1 cellular context compared by ENCODE assay signal in the genomic region with DNA sequence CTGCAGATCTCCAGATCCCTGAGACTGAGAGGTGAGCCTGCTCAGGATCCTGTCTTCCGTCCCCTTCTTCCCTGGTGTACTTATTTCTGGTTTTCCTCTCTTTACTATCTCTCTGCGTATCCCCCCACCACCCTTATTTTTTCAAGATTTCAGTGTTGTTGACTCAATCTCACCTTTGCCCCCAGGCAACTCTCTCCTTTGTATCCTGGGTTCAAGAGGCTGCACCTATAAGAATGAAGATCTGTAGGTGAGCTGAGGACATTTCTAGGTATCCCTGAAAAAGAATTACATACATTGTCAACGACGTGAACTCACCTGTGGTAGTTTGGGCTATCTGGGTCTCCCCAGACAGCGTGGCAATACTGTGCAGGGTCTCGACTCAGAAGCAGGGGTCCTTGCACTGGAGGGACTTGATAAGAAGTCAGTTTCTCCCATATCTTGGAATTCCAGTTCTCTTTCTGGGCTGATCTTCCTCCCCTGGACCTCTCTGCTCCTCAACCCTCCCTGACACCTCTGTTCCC.
TF ChIP-seq lines count a peak whose summit lies in the region.

No MANE protein-coding gene starts in this region.

TF ChIP-seq in H1, 55 proteins besides CTCF, POLR2A, EP300 and RAD21:
- no peak for TF ChIP-seq ZNF274 (IDR thresholded peaks at IDR 0.05; ENCODE audit: borderline replicate concordance, extremely low read depth, low read length)
- no peak for TF ChIP-seq SP1 (IDR thresholded peaks at IDR 0.05; ENCODE audit: low read depth, low read length)
- TF ChIP-seq SUZ12 (IDR thresholded peaks at IDR 0.05; ENCODE audit: low read length) = no peak
- TF ChIP-seq RNF2 (IDR thresholded peaks at IDR 0.05; ENCODE audit: borderline replicate concordance, low read depth, low read length, missing control alignments, poor library complexity, severe bottlenecking) = no peak
- TF ChIP-seq HDAC6 (IDR thresholded peaks at IDR 0.05; ENCODE audit: low read depth, low read length) = no peak
- TF ChIP-seq KDM1A (IDR thresholded peaks at IDR 0.05; ENCODE audit: borderline replicate concordance, low read length) = no peak
- TF ChIP-seq POLR2AphosphoS5 (IDR thresholded peaks at IDR 0.05; ENCODE audit: low read depth, low read length) = no peak
- TF ChIP-seq POU5F1 (IDR thresholded peaks at IDR 0.05; ENCODE audit: low read depth, low read length) = no peak
- TF ChIP-seq BCL11A (IDR thresholded peaks at IDR 0.05; ENCODE audit: low read depth in 2 of 2, low read length in 2 of 2) = no peak
- TF ChIP-seq HDAC2 (IDR thresholded peaks at IDR 0.05; ENCODE audit: borderline replicate concordance in 1 of 2, low read depth in 2 of 2, low read length in 2 of 2) = no peak
- TF ChIP-seq, protein P1, sequence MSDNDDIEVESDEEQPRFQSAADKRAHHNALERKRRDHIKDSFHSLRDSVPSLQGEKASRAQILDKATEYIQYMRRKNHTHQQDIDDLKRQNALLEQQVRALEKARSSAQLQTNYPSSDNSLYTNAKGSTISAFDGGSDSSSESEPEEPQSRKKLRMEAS (IDR thresholded peaks at IDR 0.05) = no peak
